8 cellular contexts compared by ENCODE assay signal in genomic region chr5:91225848-91226686, GRCh38.
DNase-seq lines count a peak whose midpoint lies in the region; ATAC-seq and TF ChIP-seq lines count a peak whose summit lies in the region.

No MANE protein-coding gene starts in this region.

- peak; percentile 66 for ATAC-seq in GM19467 (IDR thresholded peaks at IDR 0.05; ENCODE audit: unreplicated experiment)

- no peaks in the 10 kb centered on the region for H3K4me1 ChIP-seq in effector memory CD4-positive, alpha-beta T cell (ENCODE audit: control insufficient read depth, insufficient read depth, low read length, poor library complexity, severe bottlenecking)

- no peaks in the 10 kb centered on the region for H3K27me3 ChIP-seq in effector memory CD4-positive, alpha-beta T cell (replicated peaks; ENCODE audit: control insufficient read depth, insufficient read depth, low read length, poor library complexity, severe bottlenecking)

- no peak overlapping the region for H3K27ac ChIP-seq in effector memory CD4-positive, alpha-beta T cell (ENCODE audit: insufficient read depth, low read length, poor library complexity, severe bottlenecking)

- TF ChIP-seq CTCF in LNCaP clone FGC (IDR thresholded peaks at IDR 0.05; ENCODE audit: control insufficient read depth, extremely low read depth, insufficient read depth) (peak; percentile 44), retinal pigment epithelial cell (conservative IDR thresholded peaks at IDR 0.05; ENCODE audit: low read depth, low read length) (peak; percentile 46)

- H3K9me3 ChIP-seq in effector memory CD4-positive, alpha-beta T cell (ENCODE audit: control insufficient read depth, low read length) = no peaks in the 10 kb centered on the region

- H3K4me3 ChIP-seq in LNCaP clone FGC (ENCODE audit: low read depth, low read length) = no peak overlapping the region
- H3K4me3 ChIP-seq in effector memory CD4-positive, alpha-beta T cell (ENCODE audit: insufficient read depth, low read depth, low read length, poor library complexity, severe bottlenecking) = no peak overlapping the region
- no peak overlapping the region for H3K4me3 ChIP-seq in retinal pigment epithelial cell (ENCODE audit: low read length)

- CTCF ChIA-PET in HEK293T (lab: Yijun Ruan, JAX) = interaction anchor here (1.2 to 2.9 kb wide), 2 partner anchors 159 to 194 kb away, joined by 5 to 32 read pairs; no protein-coding TSS in a partner anchor

- DNase-seq in COR-L47 (lab: John Stamatoyannopoulos, UW) = peak; percentile 69
- DNase-seq in LNCaP clone FGC (ENCODE audit: low read depth) = no peak
- DNase-seq in activated CD4-positive, alpha-beta T cell treated with anti-CD3 and anti-CD28 coated beads, Interleukin-2, amount 50 U/mL, for 4 hours = peak; percentile 59 to 64
- DNase-seq in effector memory CD4-positive, alpha-beta T cell = peak; percentile 34 to 45 (median 35)
- no peak for DNase-seq in retinal pigment epithelial cell (ENCODE audit: low read depth)
- DNase-seq in HEK293T (ENCODE audit: extremely low spot score) = no peak
- DNase-seq in AG08396 (ENCODE audit: low spot score) = no peak

- no peaks in the 10 kb centered on the region for H3K36me3 ChIP-seq in effector memory CD4-positive, alpha-beta T cell (ENCODE audit: control insufficient read depth, insufficient read depth, low read length)

- POLR2A ChIA-PET in HEK293T (lab: Yijun Ruan, JAX) = interaction anchor here (0.7 kb wide), 2 partner anchors 157 to 159 kb away, joined by 3 read pairs; partner anchors contain the start of gene ARRDC3

TF ChIP-seq in HEK293T, 16 proteins besides CTCF, POLR2A, EP300 and RAD21:
- TF ChIP-seq ZNF384 (IDR thresholded peaks at IDR 0.05) (no peak), LEF1 (IDR thresholded peaks at IDR 0.05; ENCODE audit: borderline replicate concordance) (no peak), PKNOX1 (IDR thresholded peaks at IDR 0.05) (no peak), FOXK2 (IDR thresholded peaks at IDR 0.05) (no peak), FOXA1 (IDR thresholded peaks at IDR 0.05) (no peak), BHLHE40 (IDR thresholded peaks at IDR 0.05; ENCODE audit: borderline replicate concordance) (no peak), TARDBP (IDR thresholded peaks at IDR 0.05) (no peak), ARNT (IDR thresholded peaks at IDR 0.05) (no peak), ELF4 (IDR thresholded peaks at IDR 0.05) (no peak), NFRKB (IDR thresholded peaks at IDR 0.05) (no peak), CTBP1 (IDR thresholded peaks at IDR 0.05; ENCODE audit: borderline replicate concordance) (no peak), SUZ12 (IDR thresholded peaks at IDR 0.05) (no peak)

Comparison
In these comparisons a context has a peak if more than half of its experiments do, and no peak if none do; other contexts are left out.
1. DNase-seq: peak in COR-L47 (single experiment), activated CD4-positive, alpha-beta T cell treated with anti-CD3 and anti-CD28 coated beads, Interleukin-2, amount 50 U/mL, for 4 hours (2 of 2) and effector memory CD4-positive, alpha-beta T cell (3 of 3); none in LNCaP clone FGC (single experiment), retinal pigment epithelial cell (single experiment), HEK293T (single experiment) and AG08396 (single experiment).